8 cellular contexts compared by ENCODE assay signal in the genomic region with DNA sequence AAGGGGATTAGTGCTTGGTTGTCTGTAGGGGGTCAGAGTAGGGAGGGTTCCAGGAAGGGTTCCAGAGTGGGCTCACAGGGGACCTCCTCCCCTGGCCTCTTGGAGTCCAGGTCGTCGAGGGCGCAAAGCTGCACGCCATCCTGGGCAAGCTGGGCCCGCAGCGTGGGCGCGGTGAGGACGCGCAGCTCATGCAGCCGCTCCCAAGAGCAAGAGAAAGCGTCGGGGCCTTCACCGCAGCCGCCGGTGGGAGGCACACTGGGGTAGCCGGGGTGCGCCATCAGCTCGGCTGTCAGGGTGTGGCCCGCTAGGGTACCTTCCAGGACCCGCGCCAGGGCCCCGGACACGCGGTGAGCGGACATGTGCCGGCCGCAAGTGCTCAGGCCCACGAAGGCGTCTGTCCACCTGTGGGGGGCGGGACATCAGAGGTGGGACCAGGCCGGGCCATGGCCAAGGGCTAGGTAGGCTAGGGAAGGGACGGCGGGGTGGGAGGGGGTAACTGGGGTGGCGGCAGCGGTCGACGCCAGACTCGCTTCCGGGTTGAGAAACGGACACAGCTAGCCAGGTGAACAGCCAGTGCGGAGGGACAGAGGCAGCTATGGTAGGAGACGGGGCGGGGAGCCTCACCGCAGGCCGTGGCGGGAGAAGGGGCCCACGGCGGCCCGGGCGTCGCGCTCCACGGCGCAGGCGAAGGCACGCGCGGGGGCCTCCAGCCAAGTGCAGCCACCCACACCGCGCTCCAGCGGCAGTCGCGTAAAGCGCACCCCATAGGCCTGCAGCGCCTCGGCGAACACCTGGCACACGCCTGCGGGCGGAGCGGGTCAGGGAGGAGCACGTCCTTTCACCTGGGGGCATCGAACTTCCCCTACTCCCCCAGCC. TPM values are rescaled to one million over a fixed set of nuclear protein-coding genes. Genes with fewer than 3 reads are reported as not detected.
DNase-seq lines count a peak whose midpoint lies in the region; ATAC-seq and TF ChIP-seq lines count a peak whose summit lies in the region.

No MANE protein-coding gene starts in this region.

- peak overlapping the region; percentile 70 for H3K9ac ChIP-seq in neuronal stem cell (ENCODE audit: low read depth, low read length, poor library complexity)

- peak overlapping the region; percentile 63 for H2BK5ac ChIP-seq in neuronal stem cell (ENCODE audit: low read length)

- no peak overlapping the region for H2BK120ac ChIP-seq in neuronal stem cell (ENCODE audit: low read depth, low read length)

- H3K18ac ChIP-seq in neuronal stem cell (ENCODE audit: low read length) = peak overlapping the region; percentile 90

- H2BK12ac ChIP-seq in neuronal stem cell (ENCODE audit: low read length) = peak overlapping the region; percentile 84

- peaks cover 7 to 8% of the 10 kb centered on the region in 2 donors for H3K4me1 ChIP-seq in neuronal stem cell (ENCODE audit: control insufficient read depth in 2 of 2, insufficient read depth in 1 of 2, low read depth in 1 of 2, low read length in 2 of 2)

- H2AK5ac ChIP-seq in neuronal stem cell (ENCODE audit: low read depth, low read length) = peak overlapping the region; percentile 94

- no peak overlapping the region for H4K91ac ChIP-seq in neuronal stem cell (ENCODE audit: low read depth, low read length, poor library complexity)

- peak overlapping the region; percentile 96 for H3K4me3 ChIP-seq in GM12875 (ENCODE audit: low read depth, low read length)
- H3K4me3 ChIP-seq in NB4 (ENCODE audit: low read depth, low read length) = peak overlapping the region; percentile 81
- H3K4me3 ChIP-seq in epithelial cell of esophagus (ENCODE audit: low read length) = peak overlapping the region; percentile 87
- H3K4me3 ChIP-seq in neuronal stem cell (ENCODE audit: low read length in 2 of 2) = peak overlapping the region; percentile 92 to 100

- DNase-seq in NB4 (ENCODE audit: low read depth) = peak; percentile 68
- DNase-seq in epithelial cell of esophagus (ENCODE audit: low read depth) = no peak
- no peak for DNase-seq in neuronal stem cell (ENCODE audit: low spot score)
- DNase-seq in stimulated activated CD4-positive, alpha-beta T cell treated with anti-CD3 and anti-CD28 coated beads, Interleukin-2, amount 100 ng/mL, for 48 hours = no peak
- DNase-seq in AG08395 (ENCODE audit: low spot score) = no peak
- no peak for DNase-seq in HPDE6-E6E7 (ENCODE audit: extremely low spot score)

- peak overlapping the region; percentile 98 for H3K4me2 ChIP-seq in neuronal stem cell (ENCODE audit: insufficient read depth, low read length, poor library complexity, severe bottlenecking)

- peaks cover 16% of the 10 kb centered on the region for H3K79me1 ChIP-seq in neuronal stem cell (ENCODE audit: low read depth, low read length)

- peak overlapping the region; percentile 71 for H3K14ac ChIP-seq in neuronal stem cell (ENCODE audit: low read length)

- TF ChIP-seq CTCF in GM12875 (IDR thresholded peaks at IDR 0.05; ENCODE audit: borderline replicate concordance, insufficient read depth, low read depth, low read length) (no peak), NB4 (IDR thresholded peaks at IDR 0.05; ENCODE audit: low read depth, low read length) (no peak), epithelial cell of esophagus (IDR thresholded peaks at IDR 0.05; ENCODE audit: insufficient read depth, low read depth, low read length, missing control alignments) (no peak)

- no peak overlapping the region for H3K27ac ChIP-seq in neuronal stem cell (replicated peaks; ENCODE audit: low read length)

- H2BK15ac ChIP-seq in neuronal stem cell (ENCODE audit: low read length) = peak overlapping the region; percentile 49

- H3K27me3 ChIP-seq in neuronal stem cell (ENCODE audit: control insufficient read depth in 3 of 3, insufficient read depth in 3 of 3, low read depth in 1 of 3, low read length in 3 of 3) = no peaks in the 10 kb centered on the region

- H3K9me3 ChIP-seq in neuronal stem cell (replicated peaks in 1 of 2; ENCODE audit: control insufficient read depth in 2 of 2, insufficient read depth in 1 of 2, low read depth in 1 of 2, low read length in 2 of 2) = peaks cover 0 to 5% of the 10 kb centered on the region in 2 donors

- TF ChIP-seq POLR2A in NB4 (IDR thresholded peaks at IDR 0.05; ENCODE audit: extremely low read depth, insufficient read length) = no peak

- H3K4ac ChIP-seq in neuronal stem cell (ENCODE audit: low read length) = peak overlapping the region; percentile 89

- H3K36me3 ChIP-seq in neuronal stem cell (replicated peaks in 1 of 2; ENCODE audit: control insufficient read depth in 2 of 2, insufficient read depth in 2 of 2, low read length in 2 of 2) = peaks cover 13 to 38% of the 10 kb centered on the region in 2 donors

- peak overlapping the region; percentile 100 for H3K23ac ChIP-seq in neuronal stem cell (ENCODE audit: low read depth, low read length, poor library complexity)

- peak overlapping the region; percentile 65 for H4K8ac ChIP-seq in neuronal stem cell (ENCODE audit: low read depth, low read length)

- no CpG with 5 or more reads among the region's 74 CpGs for WGBS in neuronal stem cell (ENCODE audit: extremely low coverage in 2 of 2, insufficient read length in 2 of 2, insufficient replicate concordance in 1 of 2), 2 donors

- no peak for ATAC-seq in HG02852 (IDR thresholded peaks at IDR 0.05; ENCODE audit: unreplicated experiment)

- H2AFZ ChIP-seq in neuronal stem cell (ENCODE audit: low read length) = peak overlapping the region; percentile 96

RNA-seq across cellular contexts. Expression of a gene that starts 1.2 kb away (rescaled TPM):
- 14.9 TPM for polyA plus RNA-seq in neuronal stem cell (2013, experiment 1 of 2)
- 14.0 TPM for polyA plus RNA-seq in neuronal stem cell (2013, experiment 2 of 2)

RNA-seq across cellular contexts. Expression of a gene that starts 3.9 kb away (rescaled TPM):
- 0.10 TPM for polyA plus RNA-seq in neuronal stem cell (2013, experiment 1 of 2)
- polyA plus RNA-seq in neuronal stem cell (2013, experiment 2 of 2) = 0.18 TPM

RNA-seq across cellular contexts. Expression of a gene that starts 13.5 kb away (rescaled TPM):
- polyA plus RNA-seq in neuronal stem cell (2013, experiment 1 of 2) = 9.6 TPM
- polyA plus RNA-seq in neuronal stem cell (2013, experiment 2 of 2) = 9.4 TPM

RNA-seq across cellular contexts. Expression of a gene that starts 37.2 kb away (rescaled TPM):
- polyA plus RNA-seq in neuronal stem cell (2013, experiment 1 of 2) = 23.0 TPM
- polyA plus RNA-seq in neuronal stem cell (2013, experiment 2 of 2) = 23.7 TPM
